ENCODE assay signal across 21 cellular contexts in genomic region chr18:62125702-62126101, GRCh38.
DNase-seq lines count a peak whose midpoint lies in the region; ATAC-seq, FAIRE-seq and TF ChIP-seq lines count a peak whose summit lies in the region.
"Had no signal": no experiment of that assay in that cellular context is flagged by ENCODE, and none has a peak within 500 bp of the region (broad histone marks: within the 10 kb centered on the region; RNA-seq: fewer than 3 reads in every experiment).

No MANE protein-coding gene starts in this region.

- H3K36me3 ChIP-seq in HEK293 (ENCODE audit: control insufficient read depth in 2 of 2, insufficient read depth in 1 of 2, low read length in 2 of 2) (no peaks in the 10 kb centered on the region; a peak in 1 of 3 replicates), SK-N-MC (ENCODE audit: insufficient read depth, low read length) (no peaks in the 10 kb centered on the region), pancreas (no peaks in the 10 kb centered on the region)

- H3K4me1 ChIP-seq in HEK293 (ENCODE audit: control insufficient read depth, insufficient read depth, low read length) (0 out of 2 replicates have a peak, but pooled peaks cover 2% of the 10 kb centered on the region), pancreas (peaks cover 0 to 4% (median 0%) of the 10 kb centered on the region in 3 donors)
- H3K4me1 ChIP-seq: BLaER1, Caco-2 had no signal

- H3K27ac ChIP-seq in HEK293 (ENCODE audit: extremely low read depth, low read depth, low read length), result no peak overlapping the region
- H3K27ac ChIP-seq in SK-N-MC, result peak overlapping the region; percentile 71; the same call in 1 of the 2 replicates
- no peak overlapping the region for H3K27ac ChIP-seq in pancreas
- H3K27ac ChIP-seq: BLaER1, C4-2B, GM23248 had no signal

- H3K4me3 ChIP-seq in HEK293 (ENCODE audit: low read depth, low read length) (no peak overlapping the region), SK-N-MC (no peak overlapping the region; the same call in 1 of the 2 replicates), pancreas (no peak overlapping the region)
- H3K4me3 ChIP-seq: BLaER1, GM23248 had no signal

- no peak overlapping the region for H3K9ac ChIP-seq in SK-N-MC (ENCODE audit: insufficient read length)
- H3K9ac ChIP-seq: BLaER1, GM23248 had no signal

- no peaks in the 10 kb centered on the region for H3K27me3 Mint-ChIP-seq in stimulated activated naive B cell treated with anti-CD40 and anti-IgM and Interleukin-4, amounts not matched to agents 10 μg/mL and 1 μg/mL and 100 μg/mL, for 72 hours
- no peaks in the 10 kb centered on the region for H3K27me3 Mint-ChIP-seq in glutamatergic neuron (ENCODE audit: unreplicated experiment)
- H3K27me3 Mint-ChIP-seq: B cell; CD4-positive, CD25-positive, alpha-beta regulatory T cell had no signal

- WGBS in pancreas, 2 donors, result 91 to 97% methylated on average over 2 of the region's 2 CpGs

- no peak overlapping the region for H3K4me3 Mint-ChIP-seq in stimulated activated naive B cell treated with anti-CD40 and anti-IgM and Interleukin-4, amounts not matched to agents 10 μg/mL and 1 μg/mL and 100 μg/mL, for 72 hours
- H3K4me3 Mint-ChIP-seq in glutamatergic neuron (ENCODE audit: unreplicated experiment), result no peak overlapping the region
- H3K4me3 Mint-ChIP-seq: B cell; CD4-positive, CD25-positive, alpha-beta regulatory T cell; CD8-positive, alpha-beta T cell had no signal

- no peaks in the 10 kb centered on the region for H3K9me3 ChIP-seq in HEK293 (ENCODE audit: control insufficient read depth, insufficient read depth, low read depth, low read length)
- no peaks in the 10 kb centered on the region for H3K9me3 ChIP-seq in SK-N-MC (ENCODE audit: low read depth, low read length)
- no peaks in the 10 kb centered on the region for H3K9me3 ChIP-seq in pancreas
- H3K9me3 ChIP-seq: BLaER1, Caco-2 had no signal

- no peak overlapping the region for H3K27ac Mint-ChIP-seq in stimulated activated naive B cell treated with anti-CD40 and anti-IgM and Interleukin-4, amounts not matched to agents 10 μg/mL and 1 μg/mL and 100 μg/mL, for 72 hours
- no peak overlapping the region for H3K27ac Mint-ChIP-seq in glutamatergic neuron (ENCODE audit: unreplicated experiment)
- H3K27ac Mint-ChIP-seq: B cell; CD4-positive, CD25-positive, alpha-beta regulatory T cell; CD8-positive, alpha-beta T cell had no signal

- no peaks in the 10 kb centered on the region for H3K27me3 ChIP-seq in pancreas
- H3K27me3 ChIP-seq: BLaER1 had no signal

- ATAC-seq in pancreas (no peak), GM19395 (IDR thresholded peaks at IDR 0.05; ENCODE audit: unreplicated experiment) (no peak)
- no peak for ATAC-seq in stimulated activated naive B cell treated with anti-CD40 and anti-IgM and Interleukin-4, amounts not matched to agents 10 μg/mL and 1 μg/mL and 100 μg/mL, for 72 hours (replicated peaks)
- ATAC-seq: CD8-positive, alpha-beta T cell had no signal

- peaks cover 0 to 8% of the 10 kb centered on the region in 2 donors for H3K4me1 Mint-ChIP-seq in stimulated activated naive B cell treated with anti-CD40 and anti-IgM and Interleukin-4, amounts not matched to agents 10 μg/mL and 1 μg/mL and 100 μg/mL, for 72 hours
- peaks cover 8% of the 10 kb centered on the region for H3K4me1 Mint-ChIP-seq in glutamatergic neuron (ENCODE audit: low read depth, unreplicated experiment)
- H3K4me1 Mint-ChIP-seq: B cell; CD4-positive, CD25-positive, alpha-beta regulatory T cell had no signal

- no peak for TF ChIP-seq CTCF in HEK293 (tag by site-specific recombination; IDR thresholded peaks at IDR 0.05)
- TF ChIP-seq CTCF in pancreas (IDR thresholded peaks at IDR 0.05), result no peak
- TF ChIP-seq CTCF in glutamatergic neuron (IDR thresholded peaks at IDR 0.05; ENCODE audit: partially characterized antibody, unreplicated experiment), result no peak

- intact Hi-C loops in pancreas (cut with DNase I), result no loop called here

- CTCF ChIA-PET in HEK293 (lab: Yijun Ruan, JAX), result interaction anchor here (1.2 to 7.9 kb wide), 2 partner anchors 491 to 574 kb away, joined by 3 to 83 read pairs; no protein-coding TSS in a partner anchor

- FAIRE-seq in frontal cortex (lab: Jason Lieb, UNC) (peak; percentile 96), pancreas (lab: Jason Lieb, UNC) (peak; percentile 89)
- FAIRE-seq: GM12892, H1 had no signal

- DNase-seq in SK-N-MC (ENCODE audit: low read depth, low spot score), result no peak
- no peak for DNase-seq in frontal cortex (ENCODE audit: low spot score in 2 of 2)
- DNase-seq in pancreas, result no peak
- no peak for DNase-seq in activated effector memory CD4-positive, alpha-beta T cell treated with anti-CD3 and anti-CD28 coated beads, Interleukin-2, amount 50 U/mL, for 16 hours
- no peak for DNase-seq in stimulated activated naive B cell treated with anti-CD40 and anti-IgM and Interleukin-4, amounts not matched to agents 10 μg/mL and 1 μg/mL and 100 μg/mL, for 72 hours
- no peak for DNase-seq in glutamatergic neuron
- DNase-seq: Caco-2; CD4-positive, CD25-positive, alpha-beta regulatory T cell; CD8-positive, alpha-beta T cell; DMS153; DND-41; GM23248; H7; HCEC 1CT had no signal

- POLR2A ChIA-PET in HEK293 (lab: Yijun Ruan, JAX), result no interaction called here

- H3K9me3 Mint-ChIP-seq in stimulated activated naive B cell treated with anti-CD40 and anti-IgM and Interleukin-4, amounts not matched to agents 10 μg/mL and 1 μg/mL and 100 μg/mL, for 72 hours, result no peaks in the 10 kb centered on the region
- H3K9me3 Mint-ChIP-seq in glutamatergic neuron (ENCODE audit: unreplicated experiment), result no peaks in the 10 kb centered on the region
- H3K9me3 Mint-ChIP-seq: CD4-positive, CD25-positive, alpha-beta regulatory T cell; CD8-positive, alpha-beta T cell had no signal

- peaks cover 8% of the 10 kb centered on the region in 2 donors for H3K36me3 Mint-ChIP-seq in stimulated activated naive B cell treated with anti-CD40 and anti-IgM and Interleukin-4, amounts not matched to agents 10 μg/mL and 1 μg/mL and 100 μg/mL, for 72 hours
- H3K36me3 Mint-ChIP-seq in glutamatergic neuron (ENCODE audit: unreplicated experiment), result no peaks in the 10 kb centered on the region

TF ChIP-seq in HEK293, 187 proteins besides CTCF, POLR2A, EP300 and RAD21:
- TF ChIP-seq ZNF596 (tag by site-specific recombination; IDR thresholded peaks at IDR 0.05), result no peak
- TF ChIP-seq ATF2 (tag by site-specific recombination; IDR thresholded peaks at IDR 0.05; ENCODE audit: low read depth), result peak; percentile 50; the same call in 1 of the 2 replicates
